In the genomic region with DNA sequence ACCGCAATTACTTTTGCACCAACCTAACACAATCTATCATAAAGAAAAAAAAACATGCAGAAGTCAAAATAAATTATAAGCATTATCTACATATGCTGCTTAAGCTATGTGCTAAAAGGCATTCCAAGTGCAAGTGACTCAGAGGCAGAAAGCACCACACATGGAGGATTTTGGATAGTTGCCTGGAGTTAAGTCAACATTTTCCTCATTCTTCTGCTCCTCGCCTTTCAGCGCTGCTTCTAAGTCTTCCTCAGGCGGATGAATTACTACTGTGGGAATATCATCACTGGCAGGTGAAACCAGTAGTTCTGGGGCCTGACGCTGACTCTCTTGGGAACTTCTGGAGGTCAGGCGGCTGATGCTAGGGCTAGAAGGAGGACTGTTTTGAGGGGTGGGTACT, we compare ENCODE assay signal across 10 cellular contexts. TPM values are rescaled to one million over a fixed set of nuclear protein-coding genes. Genes with fewer than 3 reads are reported as not detected.
DNase-seq lines count a peak whose midpoint lies in the region; ATAC-seq and TF ChIP-seq lines count a peak whose summit lies in the region.
"Had no signal": no experiment of that assay in that cellular context is flagged by ENCODE, and none has a peak within 500 bp of the region (broad histone marks: within the 10 kb centered on the region; RNA-seq: fewer than 3 reads in every experiment).

No MANE protein-coding gene starts in this region.

- peaks cover 10 to 19% of the 10 kb centered on the region in 2 donors for H3K36me3 Mint-ChIP-seq in activated T-cell treated with anti-CD3 and anti-CD28 coated beads, Interleukin-2, amount 50 U/mL, for 72 hours (ENCODE audit: insufficient read depth in 2 of 2)
- H3K36me3 Mint-ChIP-seq in CD4-positive, alpha-beta T cell (ENCODE audit: low read depth): peaks cover 81% of the 10 kb centered on the region

- DNase-seq in AG09309 (ENCODE audit: low read depth) (peak; percentile 92), NCI-H226 (peak; percentile 99), epithelial cell of esophagus (ENCODE audit: low read depth) (peak; percentile 96), mucosa of gallbladder (ENCODE audit: low spot score) (peak; percentile 68), coronary artery (ENCODE audit: low spot score) (no peak)
- DNase-seq in activated T-cell treated with anti-CD3 and anti-CD28 coated beads, Interleukin-2, amount 50 U/mL, for 72 hours: no peak
- DNase-seq in CD4-positive, alpha-beta T cell: no peak

- CTCF ChIA-PET in CD4-positive, alpha-beta T cell (lab: Charles Lee): no interaction called here

- H3K9me3 ChIP-seq in CD4-positive, alpha-beta T cell (ENCODE audit: control insufficient read depth, low read length): no peaks in the 10 kb centered on the region

- TF ChIP-seq CTCF in AG09309 (IDR thresholded peaks at IDR 0.05; ENCODE audit: control insufficient read depth, insufficient read depth, low read depth, low read length, missing control alignments) (no peak), epithelial cell of esophagus (IDR thresholded peaks at IDR 0.05; ENCODE audit: insufficient read depth, low read depth, low read length, missing control alignments) (no peak), coronary artery (IDR thresholded peaks at IDR 0.05) (no peak)
- TF ChIP-seq CTCF in CD4-positive, alpha-beta T cell (IDR thresholded peaks at IDR 0.05): no peak

- H3K27ac Mint-ChIP-seq in activated T-cell treated with anti-CD3 and anti-CD28 coated beads, Interleukin-2, amount 50 U/mL, for 72 hours: no peak overlapping the region
- H3K27ac Mint-ChIP-seq in CD4-positive, alpha-beta T cell: no peak overlapping the region
- H3K27ac Mint-ChIP-seq: activated T-helper 2 cell treated with anti-CD3 and anti-CD28 coated beads, Interferon-gamma antibody, Interleukin-2, Interleukin-4, amounts not matched to agents 10 μg/mL and 5 μg/mL and 100 μg/mL, durations not matched to agents 14 hours and 24 hours and 36 hours had no signal

- H3K4me1 Mint-ChIP-seq in activated T-cell treated with anti-CD3 and anti-CD28 coated beads, Interleukin-2, amount 50 U/mL, for 72 hours (ENCODE audit: low read depth): no peaks in the 10 kb centered on the region
- H3K4me1 Mint-ChIP-seq in CD4-positive, alpha-beta T cell (ENCODE audit: low read depth): no peaks in the 10 kb centered on the region

- H3K4me3 ChIP-seq in AG09309 (ENCODE audit: control insufficient read depth, low read depth, low read length): no peak overlapping the region
- H3K4me3 ChIP-seq in epithelial cell of esophagus (ENCODE audit: low read length): no peak overlapping the region
- H3K4me3 ChIP-seq in coronary artery: no peak overlapping the region

- no peak for ATAC-seq in GM21447 (IDR thresholded peaks at IDR 0.05; ENCODE audit: unreplicated experiment)
- ATAC-seq in activated T-cell treated with anti-CD3 and anti-CD28 coated beads, Interleukin-2, amount 50 U/mL, for 72 hours (replicated peaks in 1 of 2): no peak
- ATAC-seq in CD4-positive, alpha-beta T cell (ENCODE audit: poor library complexity): no peak

- POLR2A ChIA-PET in CD4-positive, alpha-beta T cell (lab: Charles Lee): no interaction called here

- intact Hi-C loops in CD4-positive, alpha-beta T cell (cut with DNase I, micrococcal nuclease): no loop called here

- peak overlapping the region in 1 of 2 donors; percentile 22 for H3K27ac ChIP-seq in coronary artery
- no peak overlapping the region for H3K27ac ChIP-seq in CD4-positive, alpha-beta T cell (ENCODE audit: low read depth, low read length)
- H3K27ac ChIP-seq: KMS-11 had no signal

- H3K27me3 ChIP-seq in CD4-positive, alpha-beta T cell (ENCODE audit: control insufficient read depth, insufficient read depth, low read length): no peaks in the 10 kb centered on the region

- H3K9me3 Mint-ChIP-seq in activated T-cell treated with anti-CD3 and anti-CD28 coated beads, Interleukin-2, amount 50 U/mL, for 72 hours: no peaks in the 10 kb centered on the region
- H3K9me3 Mint-ChIP-seq in CD4-positive, alpha-beta T cell: no peaks in the 10 kb centered on the region
- H3K9me3 Mint-ChIP-seq: activated T-helper 2 cell treated with anti-CD3 and anti-CD28 coated beads, Interferon-gamma antibody, Interleukin-2, Interleukin-4, amounts not matched to agents 10 μg/mL and 5 μg/mL and 100 μg/mL, durations not matched to agents 14 hours and 24 hours and 36 hours had no signal

- no peaks in the 10 kb centered on the region for H3K27me3 Mint-ChIP-seq in activated T-cell treated with anti-CD3 and anti-CD28 coated beads, Interleukin-2, amount 50 U/mL, for 72 hours (ENCODE audit: low read depth)
- no peaks in the 10 kb centered on the region for H3K27me3 Mint-ChIP-seq in CD4-positive, alpha-beta T cell

- H3K4me3 Mint-ChIP-seq in activated T-cell treated with anti-CD3 and anti-CD28 coated beads, Interleukin-2, amount 50 U/mL, for 72 hours: no peak overlapping the region
- no peak overlapping the region for H3K4me3 Mint-ChIP-seq in CD4-positive, alpha-beta T cell

RNA-seq across cellular contexts. Expression of a gene that starts 53.1 kb away (rescaled TPM):
- total RNA-seq in mucosa of gallbladder: 35.1 TPM
- total RNA-seq in activated T-cell treated with anti-CD3 and anti-CD28 coated beads, Interleukin-2, amount 50 U/mL, for 72 hours: 10 to 100 TPM; 39.1 to 39.9 TPM
- 10 to 100 TPM; 37.0 to 38.3 TPM for total RNA-seq in CD4-positive, alpha-beta T cell

Comparison
In these comparisons a context has a peak if more than half of its experiments do, and no peak if none do; other contexts are left out.
1. DNase-seq: peak in AG09309 (single experiment), NCI-H226 (single experiment), epithelial cell of esophagus (single experiment) and mucosa of gallbladder (single experiment); none in activated T-cell treated with anti-CD3 and anti-CD28 coated beads, Interleukin-2, amount 50 U/mL, for 72 hours (0 of 2), coronary artery (single experiment) and CD4-positive, alpha-beta T cell (0 of 10).